ENCODE assay signal across 1 cellular context in genomic region chr17:81094744-81095607, GRCh38.
A peak's percentile ranks its signal among the peaks of the same experiment; 100 is the strongest.
TF ChIP-seq lines count a peak whose summit lies in the region.

No MANE protein-coding gene starts in this region.

TF ChIP-seq in HepG2, 621 proteins besides CTCF, POLR2A, EP300 and RAD21 (continued from another document and continues in another):
- TF ChIP-seq ATF3 (CRISPR knock-in tag; IDR thresholded peaks at IDR 0.05), result 0 out of 2 replicates have a peak, but pooled peaks have one; percentile 40
- no peak for TF ChIP-seq ZNF33A (CRISPR knock-in tag; IDR thresholded peaks at IDR 0.05; ENCODE audit: borderline replicate concordance)
- no peak for TF ChIP-seq EZH2 (conservative IDR thresholded peaks at IDR 0.05; ENCODE audit: low read depth, low read length)
- TF ChIP-seq, protein P1, sequence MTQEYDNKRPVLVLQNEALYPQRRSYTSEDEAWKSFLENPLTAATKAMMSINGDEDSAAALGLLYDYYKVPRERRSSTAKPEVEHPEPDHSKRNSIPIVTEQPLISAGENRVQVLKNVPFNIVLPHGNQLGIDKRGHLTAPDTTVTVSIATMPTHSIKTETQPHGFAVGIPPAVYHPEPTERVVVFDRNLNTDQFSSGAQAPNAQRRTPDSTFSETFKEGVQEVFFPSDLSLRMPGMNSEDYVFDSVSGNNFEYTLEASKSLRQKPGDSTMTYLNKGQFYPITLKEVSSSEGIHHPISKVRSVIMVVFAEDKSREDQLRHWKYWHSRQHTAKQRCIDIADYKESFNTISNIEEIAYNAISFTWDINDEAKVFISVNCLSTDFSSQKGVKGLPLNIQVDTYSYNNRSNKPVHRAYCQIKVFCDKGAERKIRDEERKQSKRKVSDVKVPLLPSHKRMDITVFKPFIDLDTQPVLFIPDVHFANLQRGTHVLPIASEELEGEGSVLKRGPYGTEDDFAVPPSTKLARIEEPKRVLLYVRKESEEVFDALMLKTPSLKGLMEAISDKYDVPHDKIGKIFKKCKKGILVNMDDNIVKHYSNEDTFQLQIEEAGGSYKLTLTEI (CRISPR knock-in tag; conservative IDR thresholded peaks at IDR 0.05), result no peak
- TF ChIP-seq ELF3 (CRISPR knock-in tag; IDR thresholded peaks at IDR 0.05), result no peak
- no peak for TF ChIP-seq ZBTB34 (CRISPR knock-in tag; IDR thresholded peaks at IDR 0.05)
- TF ChIP-seq TFDP1 (CRISPR knock-in tag; IDR thresholded peaks at IDR 0.05; ENCODE audit: borderline replicate concordance), result no peak
- no peak for TF ChIP-seq RELA (CRISPR knock-in tag; IDR thresholded peaks at IDR 0.05)
- TF ChIP-seq, protein P2, sequence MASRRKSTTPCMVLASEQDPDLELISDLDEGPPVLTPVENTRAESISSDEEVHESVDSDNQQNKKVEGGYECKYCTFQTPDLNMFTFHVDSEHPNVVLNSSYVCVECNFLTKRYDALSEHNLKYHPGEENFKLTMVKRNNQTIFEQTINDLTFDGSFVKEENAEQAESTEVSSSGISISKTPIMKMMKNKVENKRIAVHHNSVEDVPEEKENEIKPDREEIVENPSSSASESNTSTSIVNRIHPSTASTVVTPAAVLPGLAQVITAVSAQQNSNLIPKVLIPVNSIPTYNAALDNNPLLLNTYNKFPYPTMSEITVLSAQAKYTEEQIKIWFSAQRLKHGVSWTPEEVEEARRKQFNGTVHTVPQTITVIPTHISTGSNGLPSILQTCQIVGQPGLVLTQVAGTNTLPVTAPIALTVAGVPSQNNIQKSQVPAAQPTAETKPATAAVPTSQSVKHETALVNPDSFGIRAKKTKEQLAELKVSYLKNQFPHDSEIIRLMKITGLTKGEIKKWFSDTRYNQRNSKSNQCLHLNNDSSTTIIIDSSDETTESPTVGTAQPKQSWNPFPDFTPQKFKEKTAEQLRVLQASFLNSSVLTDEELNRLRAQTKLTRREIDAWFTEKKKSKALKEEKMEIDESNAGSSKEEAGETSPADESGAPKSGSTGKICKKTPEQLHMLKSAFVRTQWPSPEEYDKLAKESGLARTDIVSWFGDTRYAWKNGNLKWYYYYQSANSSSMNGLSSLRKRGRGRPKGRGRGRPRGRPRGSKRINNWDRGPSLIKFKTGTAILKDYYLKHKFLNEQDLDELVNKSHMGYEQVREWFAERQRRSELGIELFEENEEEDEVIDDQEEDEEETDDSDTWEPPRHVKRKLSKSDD (CRISPR knock-in tag; IDR thresholded peaks at IDR 0.05; ENCODE audit: low read depth), result no peak
- TF ChIP-seq ZNF343 (CRISPR knock-in tag; IDR thresholded peaks at IDR 0.05), result no peak
- peak; percentile 92 for TF ChIP-seq RFX1 (IDR thresholded peaks at IDR 0.05)
- TF ChIP-seq RNF219 (CRISPR knock-in tag; IDR thresholded peaks at IDR 0.05), result no peak
- no peak for TF ChIP-seq TCF7L2 (IDR thresholded peaks at IDR 0.05; ENCODE audit: low read depth, low read length)
- TF ChIP-seq, protein P3, sequence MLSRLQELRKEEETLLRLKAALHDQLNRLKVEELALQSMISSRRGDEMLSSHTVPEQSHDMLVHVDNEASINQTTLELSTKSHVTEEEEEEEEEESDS (CRISPR knock-in tag; IDR thresholded peaks at IDR 0.05; ENCODE audit: borderline replicate concordance), result no peak
- TF ChIP-seq ATF1 (CRISPR knock-in tag; IDR thresholded peaks at IDR 0.05), result no peak
- TF ChIP-seq ZKSCAN1 (IDR thresholded peaks at IDR 0.05; ENCODE audit: low read length), result no peak
- TF ChIP-seq ZNF547 (CRISPR knock-in tag; IDR thresholded peaks at IDR 0.05), result no peak
- no peak for TF ChIP-seq HBP1 (CRISPR knock-in tag; IDR thresholded peaks at IDR 0.05; ENCODE audit: low read depth)
- no peak for TF ChIP-seq NRL (CRISPR knock-in tag; IDR thresholded peaks at IDR 0.05; ENCODE audit: borderline replicate concordance)
- no peak for TF ChIP-seq FOXP1 (IDR thresholded peaks at IDR 0.05)
- TF ChIP-seq FOXP1 (CRISPR knock-in tag; IDR thresholded peaks at IDR 0.05), result no peak
- TF ChIP-seq MXI1 (IDR thresholded peaks at IDR 0.05; ENCODE audit: borderline replicate concordance, low read depth, low read length), result peak; percentile 87; the same call in 2 of the 3 replicates
- no peak for TF ChIP-seq TMF1 (CRISPR knock-in tag; IDR thresholded peaks at IDR 0.05; ENCODE audit: low read depth)
- TF ChIP-seq MTA1 (CRISPR knock-in tag; IDR thresholded peaks at IDR 0.05; ENCODE audit: borderline replicate concordance), result no peak
- TF ChIP-seq ARID3A (IDR thresholded peaks at IDR 0.05; ENCODE audit: low read depth, low read length), result 0 out of 2 replicates have a peak, but pooled peaks have one; percentile 22
- TF ChIP-seq ATF7-NPFF (CRISPR knock-in tag; IDR thresholded peaks at IDR 0.05; ENCODE audit: low read depth), result no peak
- TF ChIP-seq, protein P4, sequence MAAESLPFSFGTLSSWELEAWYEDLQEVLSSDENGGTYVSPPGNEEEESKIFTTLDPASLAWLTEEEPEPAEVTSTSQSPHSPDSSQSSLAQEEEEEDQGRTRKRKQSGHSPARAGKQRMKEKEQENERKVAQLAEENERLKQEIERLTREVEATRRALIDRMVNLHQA (CRISPR knock-in tag; IDR thresholded peaks at IDR 0.05), result no peak
- no peak for TF ChIP-seq ZNF780A (CRISPR knock-in tag; IDR thresholded peaks at IDR 0.05)
- TF ChIP-seq, protein P5, sequence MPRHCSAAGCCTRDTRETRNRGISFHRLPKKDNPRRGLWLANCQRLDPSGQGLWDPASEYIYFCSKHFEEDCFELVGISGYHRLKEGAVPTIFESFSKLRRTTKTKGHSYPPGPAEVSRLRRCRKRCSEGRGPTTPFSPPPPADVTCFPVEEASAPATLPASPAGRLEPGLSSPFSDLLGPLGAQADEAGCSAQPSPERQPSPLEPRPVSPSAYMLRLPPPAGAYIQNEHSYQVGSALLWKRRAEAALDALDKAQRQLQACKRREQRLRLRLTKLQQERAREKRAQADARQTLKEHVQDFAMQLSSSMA (CRISPR knock-in tag; IDR thresholded peaks at IDR 0.05), result no peak
- TF ChIP-seq ZNF75D (CRISPR knock-in tag; IDR thresholded peaks at IDR 0.05; ENCODE audit: borderline replicate concordance), result no peak
- TF ChIP-seq, protein P6, sequence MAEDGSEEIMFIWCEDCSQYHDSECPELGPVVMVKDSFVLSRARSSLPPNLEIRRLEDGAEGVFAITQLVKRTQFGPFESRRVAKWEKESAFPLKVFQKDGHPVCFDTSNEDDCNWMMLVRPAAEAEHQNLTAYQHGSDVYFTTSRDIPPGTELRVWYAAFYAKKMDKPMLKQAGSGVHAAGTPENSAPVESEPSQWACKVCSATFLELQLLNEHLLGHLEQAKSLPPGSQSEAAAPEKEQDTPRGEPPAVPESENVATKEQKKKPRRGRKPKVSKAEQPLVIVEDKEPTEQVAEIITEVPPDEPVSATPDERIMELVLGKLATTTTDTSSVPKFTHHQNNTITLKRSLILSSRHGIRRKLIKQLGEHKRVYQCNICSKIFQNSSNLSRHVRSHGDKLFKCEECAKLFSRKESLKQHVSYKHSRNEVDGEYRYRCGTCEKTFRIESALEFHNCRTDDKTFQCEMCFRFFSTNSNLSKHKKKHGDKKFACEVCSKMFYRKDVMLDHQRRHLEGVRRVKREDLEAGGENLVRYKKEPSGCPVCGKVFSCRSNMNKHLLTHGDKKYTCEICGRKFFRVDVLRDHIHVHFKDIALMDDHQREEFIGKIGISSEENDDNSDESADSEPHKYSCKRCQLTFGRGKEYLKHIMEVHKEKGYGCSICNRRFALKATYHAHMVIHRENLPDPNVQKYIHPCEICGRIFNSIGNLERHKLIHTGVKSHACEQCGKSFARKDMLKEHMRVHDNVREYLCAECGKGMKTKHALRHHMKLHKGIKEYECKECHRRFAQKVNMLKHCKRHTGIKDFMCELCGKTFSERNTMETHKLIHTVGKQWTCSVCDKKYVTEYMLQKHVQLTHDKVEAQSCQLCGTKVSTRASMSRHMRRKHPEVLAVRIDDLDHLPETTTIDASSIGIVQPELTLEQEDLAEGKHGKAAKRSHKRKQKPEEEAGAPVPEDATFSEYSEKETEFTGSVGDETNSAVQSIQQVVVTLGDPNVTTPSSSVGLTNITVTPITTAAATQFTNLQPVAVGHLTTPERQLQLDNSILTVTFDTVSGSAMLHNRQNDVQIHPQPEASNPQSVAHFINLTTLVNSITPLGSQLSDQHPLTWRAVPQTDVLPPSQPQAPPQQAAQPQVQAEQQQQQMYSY (CRISPR knock-in tag; IDR thresholded peaks at IDR 0.05), result no peak
- no peak for TF ChIP-seq ZFP90 (CRISPR knock-in tag; IDR thresholded peaks at IDR 0.05; ENCODE audit: borderline replicate concordance)
- TF ChIP-seq ZNF280B (CRISPR knock-in tag; IDR thresholded peaks at IDR 0.05; ENCODE audit: borderline replicate concordance), result 0 out of 2 replicates have a peak, but pooled peaks have one; percentile 9
- TF ChIP-seq ZNF605 (CRISPR knock-in tag; IDR thresholded peaks at IDR 0.05), result no peak
- no peak for TF ChIP-seq RBAK (CRISPR knock-in tag; IDR thresholded peaks at IDR 0.05)
- no peak for TF ChIP-seq NFKB2 (CRISPR knock-in tag; IDR thresholded peaks at IDR 0.05; ENCODE audit: borderline replicate concordance)
- TF ChIP-seq SAP130 (CRISPR knock-in tag; IDR thresholded peaks at IDR 0.05; ENCODE audit: low read depth), result peak; percentile 49; the same call in 1 of the 2 replicates
- TF ChIP-seq ATAD3A (CRISPR knock-in tag; IDR thresholded peaks at IDR 0.05), result no peak
- no peak for TF ChIP-seq PHF21A (CRISPR knock-in tag; IDR thresholded peaks at IDR 0.05)
- no peak for TF ChIP-seq ZSCAN20 (CRISPR knock-in tag; IDR thresholded peaks at IDR 0.05; ENCODE audit: borderline replicate concordance)
- TF ChIP-seq ZNF619 (CRISPR knock-in tag; IDR thresholded peaks at IDR 0.05), result no peak
- no peak for TF ChIP-seq RFXAP (CRISPR knock-in tag; IDR thresholded peaks at IDR 0.05; ENCODE audit: borderline replicate concordance)
